9 cellular contexts compared by ENCODE assay signal in genomic region chr2:232327089-232328037, GRCh38. TPM values are rescaled to one million over a fixed set of nuclear protein-coding genes. Genes with fewer than 3 reads are reported as not detected.
DNase-seq lines count a peak whose midpoint lies in the region; ATAC-seq and TF ChIP-seq lines count a peak whose summit lies in the region.
"Had no signal": no experiment of that assay in that cellular context is flagged by ENCODE, and none has a peak within 500 bp of the region (broad histone marks: within the 10 kb centered on the region; RNA-seq: fewer than 3 reads in every experiment).

No MANE protein-coding gene starts in this region.

- DNase-seq in NCI-H524 (lab: John Stamatoyannopoulos, UW) (peak; percentile 41 to 65), NCI-H524 treated with DMSO at 0.1 percent for 48 hours (lab: John Stamatoyannopoulos, UW) (no peak), right atrium auricular region (ENCODE audit: low spot score) (peak; percentile 75), gastrocnemius medialis (peak in 1 of 2 donors; percentile 38)
- peak; percentile 88 for DNase-seq in activated naive CD8-positive, alpha-beta T cell treated with anti-CD3 and anti-CD28 coated beads, Interleukin-2, amount 50 U/mL, for 24 hours

- H3K9ac ChIP-seq in SU-DHL-6 (ENCODE audit: low read length) = no peak overlapping the region

- TF ChIP-seq POLR2A in gastrocnemius medialis (IDR thresholded peaks at IDR 0.05) = no peak

- H3K4me3 Mint-ChIP-seq in activated naive CD8-positive, alpha-beta T cell treated with anti-CD3 and anti-CD28 coated beads, Interleukin-2, amount 50 U/mL, for 24 hours = no peak overlapping the region

- no peaks in the 10 kb centered on the region for H3K79me2 ChIP-seq in SU-DHL-6 (ENCODE audit: insufficient read depth, low read length)

- TF ChIP-seq CTCF in SU-DHL-6 (IDR thresholded peaks at IDR 0.05; ENCODE audit: insufficient read depth, low read length, poor library complexity, severe bottlenecking) (peak; percentile 80), right atrium auricular region (IDR thresholded peaks at IDR 0.05) (peak; percentile 28 to 84), gastrocnemius medialis (IDR thresholded peaks at IDR 0.05 in 4 of 5, conservative IDR thresholded peaks at IDR 0.05 in 1 of 5) (peak; percentile 60 to 86 (median 78))

- H3K27me3 Mint-ChIP-seq in activated naive CD8-positive, alpha-beta T cell treated with anti-CD3 and anti-CD28 coated beads, Interleukin-2, amount 50 U/mL, for 24 hours = no peaks in the 10 kb centered on the region

- no peak overlapping the region for H3K4me2 ChIP-seq in SU-DHL-6 (ENCODE audit: low read depth, low read length, poor library complexity, severe bottlenecking)

- peaks cover 15% of the 10 kb centered on the region for H3K4me1 Mint-ChIP-seq in activated naive CD8-positive, alpha-beta T cell treated with anti-CD3 and anti-CD28 coated beads, Interleukin-2, amount 50 U/mL, for 24 hours

- no peaks in the 10 kb centered on the region for H3F3A ChIP-seq in SU-DHL-6 (ENCODE audit: insufficient read depth)

- H3K9me2 ChIP-seq in SU-DHL-6 (replicated peaks; ENCODE audit: insufficient read depth, low read length) = no peaks in the 10 kb centered on the region

- no peaks in the 10 kb centered on the region for H3K36me3 ChIP-seq in SU-DHL-6 (ENCODE audit: low read length)
- H3K36me3 ChIP-seq in right atrium auricular region = no peaks in the 10 kb centered on the region
- H3K36me3 ChIP-seq in gastrocnemius medialis = no peaks in the 10 kb centered on the region

- H3K27ac Mint-ChIP-seq in activated naive CD8-positive, alpha-beta T cell treated with anti-CD3 and anti-CD28 coated beads, Interleukin-2, amount 50 U/mL, for 24 hours = no peak overlapping the region

- ATAC-seq in HG03280 (IDR thresholded peaks at IDR 0.05; ENCODE audit: unreplicated experiment) (peak; percentile 62), gastrocnemius medialis (no peak), HG03045 (IDR thresholded peaks at IDR 0.05; ENCODE audit: unreplicated experiment) (no peak)
- ATAC-seq in activated naive CD8-positive, alpha-beta T cell treated with anti-CD3 and anti-CD28 coated beads, Interleukin-2, amount 50 U/mL, for 24 hours = peak; percentile 72

- intact Hi-C loops in gastrocnemius medialis (cut with DNase I; ENCODE audit: low total_unique reads) = loop anchor here (1.0 to 10.0 kb wide), 4 partner anchors 35 to 421 kb away; no protein-coding TSS in a partner anchor

- H3K36me3 Mint-ChIP-seq in activated naive CD8-positive, alpha-beta T cell treated with anti-CD3 and anti-CD28 coated beads, Interleukin-2, amount 50 U/mL, for 24 hours (ENCODE audit: low read depth) = no peaks in the 10 kb centered on the region

- H2AFZ ChIP-seq in SU-DHL-6 (ENCODE audit: low read depth, low read length, severe bottlenecking) = no peak overlapping the region

- H3K4me3 ChIP-seq in SU-DHL-6 (ENCODE audit: insufficient read depth, low read length, poor library complexity, severe bottlenecking) (no peak overlapping the region), right atrium auricular region (no peak overlapping the region), gastrocnemius medialis (no peak overlapping the region)
- H3K4me3 ChIP-seq: skin epidermis had no signal

- no peaks in the 10 kb centered on the region for H4K20me1 ChIP-seq in SU-DHL-6 (ENCODE audit: low read depth, low read length)

- H3K27me3 ChIP-seq in SU-DHL-6 (ENCODE audit: low read length) (no peaks in the 10 kb centered on the region), right atrium auricular region (no peaks in the 10 kb centered on the region), gastrocnemius medialis (no peaks in the 10 kb centered on the region)

- H3K27ac ChIP-seq in SU-DHL-6 (ENCODE audit: low read depth, low read length) (no peak overlapping the region), right atrium auricular region (no peak overlapping the region), gastrocnemius medialis (no peak overlapping the region)
- H3K27ac ChIP-seq: skin epidermis had no signal

- in situ Hi-C loops in gastrocnemius medialis (cut with MboI; ENCODE audit: low sequenced_read_pairs in 4 of 4) = loop anchor here in 2 of 4 donors (10.0 kb wide), 2 partner anchors 403 to 423 kb away; partner anchors contain the start of gene NPPC (in 1 of the 2)

- H3K9me3 ChIP-seq in SU-DHL-6 (ENCODE audit: insufficient read depth, low read length) = no peaks in the 10 kb centered on the region
- no peaks in the 10 kb centered on the region for H3K9me3 ChIP-seq in right atrium auricular region
- H3K9me3 ChIP-seq in gastrocnemius medialis = no peaks in the 10 kb centered on the region

- no peaks in the 10 kb centered on the region for H3K9me3 Mint-ChIP-seq in activated naive CD8-positive, alpha-beta T cell treated with anti-CD3 and anti-CD28 coated beads, Interleukin-2, amount 50 U/mL, for 24 hours

- H3K4me1 ChIP-seq in right atrium auricular region (no peaks in the 10 kb centered on the region), gastrocnemius medialis (no peaks in the 10 kb centered on the region)

RNA-seq across cellular contexts. Expression of gene ALPP, which starts 51.2 kb away (rescaled TPM):
- total RNA-seq in right atrium auricular region (not detected), gastrocnemius medialis (not detected)

Comparison
In these comparisons a context has a peak if more than half of its experiments do, and no peak if none do; other contexts are left out.
1. ATAC-seq: peak in HG03280 (single experiment) and activated naive CD8-positive, alpha-beta T cell treated with anti-CD3 and anti-CD28 coated beads, Interleukin-2, amount 50 U/mL, for 24 hours (single experiment); none in gastrocnemius medialis (0 of 2) and HG03045 (single experiment).
2. Peak in every context shown above with its lines, with median percentiles within 50 percentile points of each other: CTCF ChIP-seq.